Comparison of ENCODE assay signal across 9 cellular contexts in the genomic region with DNA sequence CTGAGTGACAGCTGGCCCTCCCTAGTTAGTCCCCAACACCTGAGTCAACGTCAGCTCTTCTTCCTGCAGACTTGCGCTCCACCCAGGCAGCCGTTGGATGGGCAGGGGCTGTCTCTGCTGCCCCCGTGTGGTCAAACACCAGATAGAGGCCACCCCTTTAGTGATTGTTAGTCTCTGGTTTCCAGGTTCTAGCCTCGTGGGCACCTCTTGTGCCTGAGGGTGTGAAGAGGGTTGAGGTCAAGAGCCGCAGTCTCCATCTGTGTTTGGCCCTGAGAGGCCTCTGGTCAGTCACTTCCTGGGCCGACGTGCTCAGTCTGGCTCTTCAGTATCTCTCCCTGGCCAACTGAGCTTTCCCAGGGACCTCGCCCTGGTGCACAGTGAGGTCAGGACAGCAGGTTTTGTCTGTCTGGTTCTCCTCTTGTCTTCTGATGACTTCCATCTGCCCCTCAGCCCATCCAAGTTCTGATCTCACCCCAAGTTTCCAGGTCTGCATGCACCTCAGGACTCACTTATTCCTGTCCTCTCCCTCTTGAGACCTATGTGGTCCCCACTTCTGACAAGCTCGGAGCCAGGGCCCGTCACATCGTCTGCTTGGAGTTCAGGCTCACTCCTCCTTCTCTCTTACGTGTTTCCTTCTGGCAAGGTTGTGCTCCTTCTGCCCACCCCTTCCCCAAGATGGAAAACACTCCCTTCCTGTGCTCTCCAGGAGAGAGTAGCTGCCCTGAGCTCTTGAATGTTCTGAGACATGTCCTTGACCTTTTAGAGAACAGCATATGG. TPM values are rescaled to one million over a fixed set of nuclear protein-coding genes. Genes with fewer than 3 reads are reported as not detected.
DNase-seq lines count a peak whose midpoint lies in the region; ATAC-seq and TF ChIP-seq lines count a peak whose summit lies in the region.
"Had no signal": no experiment of that assay in that cellular context is flagged by ENCODE, and none has a peak within 500 bp of the region (broad histone marks: within the 10 kb centered on the region; RNA-seq: fewer than 3 reads in every experiment).

No MANE protein-coding gene starts in this region.

- TF ChIP-seq POLR2A in Peyer's patch (IDR thresholded peaks at IDR 0.05) (no peak), gastroesophageal sphincter (IDR thresholded peaks at IDR 0.05) (no peak)

- no peaks in the 10 kb centered on the region for H3K9me3 Mint-ChIP-seq in CD8-positive, alpha-beta memory T cell
- H3K9me3 Mint-ChIP-seq: IgD-negative memory B cell had no signal

- ATAC-seq in HG02970 (IDR thresholded peaks at IDR 0.05; ENCODE audit: low FRiP score, unreplicated experiment), result peak; percentile 50
- peak; percentile 50 for ATAC-seq in gastroesophageal sphincter
- ATAC-seq in psoas muscle, result peak; percentile 67 to 82 (median 75)
- ATAC-seq in GM19467 (IDR thresholded peaks at IDR 0.05; ENCODE audit: unreplicated experiment), result no peak
- ATAC-seq in GM21737 (IDR thresholded peaks at IDR 0.05; ENCODE audit: unreplicated experiment), result no peak

- H3K27ac ChIP-seq in CD8-positive, alpha-beta memory T cell (ENCODE audit: low read depth, low read length), result no peak overlapping the region
- H3K27ac ChIP-seq in Peyer's patch, result no peak overlapping the region
- H3K27ac ChIP-seq in gastroesophageal sphincter, result no peak overlapping the region
- no peak overlapping the region for H3K27ac ChIP-seq in psoas muscle

- H3K4me3 ChIP-seq in CD8-positive, alpha-beta memory T cell (ENCODE audit: low read length), result no peak overlapping the region
- H3K4me3 ChIP-seq in Peyer's patch (no peak overlapping the region), gastroesophageal sphincter (no peak overlapping the region), psoas muscle (no peak overlapping the region)

- no peaks in the 10 kb centered on the region for H3K9me3 ChIP-seq in CD8-positive, alpha-beta memory T cell (ENCODE audit: low read length)
- H3K9me3 ChIP-seq in Peyer's patch (no peaks in the 10 kb centered on the region), gastroesophageal sphincter (no peaks in the 10 kb centered on the region), psoas muscle (no peaks in the 10 kb centered on the region)

- no peaks in the 10 kb centered on the region for H3K36me3 Mint-ChIP-seq in CD8-positive, alpha-beta memory T cell

- no peaks in the 10 kb centered on the region for H3K27me3 ChIP-seq in CD8-positive, alpha-beta memory T cell (ENCODE audit: insufficient read depth, low read length, poor library complexity, severe bottlenecking)
- no peaks in the 10 kb centered on the region for H3K27me3 ChIP-seq in Peyer's patch
- no peaks in the 10 kb centered on the region for H3K27me3 ChIP-seq in gastroesophageal sphincter
- no peaks in the 10 kb centered on the region for H3K27me3 ChIP-seq in psoas muscle (ENCODE audit: insufficient read depth in 3 of 3, low read length in 2 of 3)

- POLR2A ChIA-PET in CD8-positive, alpha-beta memory T cell (lab: Charles Lee), result no interaction called here

- intact Hi-C loops in psoas muscle (cut with DNase I), result loop anchor here (5.0 kb wide), 2 partner anchors 38 to 68 kb away; no protein-coding TSS in a partner anchor

- no peak overlapping the region for H3K4me3 Mint-ChIP-seq in CD8-positive, alpha-beta memory T cell
- H3K4me3 Mint-ChIP-seq: IgD-negative memory B cell had no signal

- WGBS in gastroesophageal sphincter (ENCODE audit: low coverage in 1 of 2), 2 donors, result 34 to 52% methylated on average over 5 to 9 of the region's 13 CpGs
- WGBS in psoas muscle, 3 donors, result 58 to 60% (median 58%) methylated on average over 13 of the region's 13 CpGs

- CTCF ChIA-PET in CD8-positive, alpha-beta memory T cell (lab: Charles Lee), result interaction anchor here (1.3 to 2.3 kb wide), 4 partner anchors 14 to 68 kb away, joined by 3 to 18 read pairs (median 6); no protein-coding TSS in a partner anchor

- no peaks in the 10 kb centered on the region for H3K36me3 ChIP-seq in CD8-positive, alpha-beta memory T cell (ENCODE audit: insufficient read depth, low read length)
- H3K36me3 ChIP-seq in Peyer's patch, result peaks cover 0 to 7% (median 0%) of the 10 kb centered on the region in 3 donors
- peaks cover 0 to 78% of the 10 kb centered on the region in 2 donors for H3K36me3 ChIP-seq in gastroesophageal sphincter
- peaks cover 0 to 61% of the 10 kb centered on the region in 2 donors for H3K36me3 ChIP-seq in psoas muscle (ENCODE audit: insufficient read depth in 1 of 2, low read depth in 1 of 2)

- DNase-seq in CD8-positive, alpha-beta memory T cell, result peak; percentile 30 to 63 (median 35)
- DNase-seq in Peyer's patch (peak; percentile 48 to 78 (median 76)), activated T-helper 1 cell treated with Interleukin-2 at 50 U/mL for 16 hours (ENCODE audit: low read depth) (peak; percentile 35), psoas muscle (peak; percentile 62 to 73)

- H3K4me1 ChIP-seq in CD8-positive, alpha-beta memory T cell (ENCODE audit: insufficient read depth, low read length), result no peaks in the 10 kb centered on the region
- H3K4me1 ChIP-seq in Peyer's patch (no peaks in the 10 kb centered on the region), gastroesophageal sphincter (peaks cover 0 to 6% (median 4%) of the 10 kb centered on the region in 3 donors), psoas muscle (no peaks in the 10 kb centered on the region)

- H3K4me1 Mint-ChIP-seq in CD8-positive, alpha-beta memory T cell, result peaks cover 0 to 3% (median 2%) of the 10 kb centered on the region in 3 donors

- peaks cover 11 to 37% of the 10 kb centered on the region in 2 donors for H3K27me3 Mint-ChIP-seq in CD8-positive, alpha-beta memory T cell

- no peak for TF ChIP-seq EP300 in gastroesophageal sphincter (IDR thresholded peaks at IDR 0.05)

- TF ChIP-seq CTCF in Peyer's patch (IDR thresholded peaks at IDR 0.05) (peak in 5 of 6 experiments; percentile 43 to 75 (median 69)), gastroesophageal sphincter (IDR thresholded peaks at IDR 0.05) (peak in 3 of 4 experiments; percentile 48 to 80 (median 64)), psoas muscle (IDR thresholded peaks at IDR 0.05) (peak; percentile 74)

- H3K27ac Mint-ChIP-seq in CD8-positive, alpha-beta memory T cell, result peak overlapping the region in 1 of 8 donors; percentile 5
- H3K27ac Mint-ChIP-seq: IgD-negative memory B cell had no signal

RNA-seq across cellular contexts. Expression of a gene that starts 20.9 kb away (rescaled TPM):
- total RNA-seq in CD8-positive, alpha-beta memory T cell, result 1 to 10 TPM; 1.9 to 2.4 TPM
- not detected for polyA plus RNA-seq in CD8-positive, alpha-beta memory T cell
- total RNA-seq in Peyer's patch (10 to 100 TPM; 22.8 to 48.7 (median 30.8) TPM), gastroesophageal sphincter (10 to 100 TPM; 34.7 to 61.5 (median 48.0) TPM), psoas muscle (1 to 10 TPM; 7.5 to 8.9 (median 8.9) TPM)
- polyA plus RNA-seq in psoas muscle, result 10 to 100 TPM in 1 of 3 donors, 1 to 10 TPM in 2; 7.3 to 15.0 (median 7.7) TPM
- polyA plus RNA-seq: IgD-negative memory B cell had no signal

RNA-seq across cellular contexts. Expression of a gene that starts 48.1 kb away (rescaled TPM):
- not detected for total RNA-seq in CD8-positive, alpha-beta memory T cell
- not detected for polyA plus RNA-seq in CD8-positive, alpha-beta memory T cell
- total RNA-seq in Peyer's patch, result 1 to 10 TPM in 2 of 4 donors, under 1 TPM in 1, not detected in 1; 0.13 to 3.3 (median 2.2) TPM
- total RNA-seq in gastroesophageal sphincter, result 10 to 100 TPM; 11.4 to 30.2 (median 16.3) TPM
- total RNA-seq in psoas muscle, result 10 to 100 TPM in 1 of 4 donors, 1 to 10 TPM in 3; 3.8 to 10.8 (median 5.7) TPM
- 1 to 10 TPM in 2 of 3 donors, under 1 TPM in 1; 0.42 to 2.5 (median 1.6) TPM for polyA plus RNA-seq in psoas muscle
- polyA plus RNA-seq: IgD-negative memory B cell had no signal

Comparison
In these comparisons a context has a peak if more than half of its experiments do, and no peak if none do; other contexts are left out.
1. ATAC-seq: peak in HG02970 (single experiment), gastroesophageal sphincter (single experiment) and psoas muscle (4 of 4); none in GM19467 (single experiment) and GM21737 (single experiment).
2. Peak in every context shown above with its lines, with median percentiles within 50 percentile points of each other: DNase-seq and CTCF ChIP-seq.